8 cellular contexts compared by ENCODE assay signal in the genomic region with DNA sequence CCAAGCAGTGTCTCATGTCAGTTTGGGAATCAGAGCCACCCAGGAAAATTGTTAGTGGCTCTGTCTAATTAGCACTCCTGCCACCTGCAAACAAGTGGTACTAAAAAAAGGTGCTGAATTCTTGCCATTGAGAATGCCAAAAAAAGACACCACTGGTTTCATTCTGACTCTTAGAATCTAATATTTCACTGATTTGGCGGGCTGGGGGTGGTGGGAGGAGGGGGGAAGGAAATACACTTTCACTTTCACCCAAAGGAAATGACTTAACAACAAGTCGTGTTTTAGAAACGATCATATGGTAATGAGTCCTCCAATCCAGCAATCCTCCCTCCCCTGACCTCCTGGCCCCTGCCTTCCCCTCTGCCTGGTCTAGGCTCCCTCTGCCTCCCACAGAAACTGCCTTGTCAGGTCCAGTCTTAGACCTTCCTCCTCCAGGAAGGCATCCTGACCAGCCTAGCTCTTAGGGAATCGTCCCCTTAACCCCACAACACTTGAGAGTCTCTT. TPM values are rescaled to one million over a fixed set of nuclear protein-coding genes. Genes with fewer than 3 reads are reported as not detected.
DNase-seq lines count a peak whose midpoint lies in the region; ATAC-seq and TF ChIP-seq lines count a peak whose summit lies in the region.

No MANE protein-coding gene starts in this region.

- no peaks in the 10 kb centered on the region for H3K4me1 ChIP-seq in prostate gland (replicated peaks)

- peak; percentile 32 for DNase-seq in NOMO-1 treated with DMSO at 0.1 percent for 48 hours (lab: John Stamatoyannopoulos, UW; ENCODE audit: unreplicated experiment)
- DNase-seq in NOMO-1 treated with dmso at 0.1 percent for 144 hours (lab: John Stamatoyannopoulos, UW; ENCODE audit: unreplicated experiment) = no peak
- DNase-seq in SK-MEL-5 (ENCODE audit: low read depth, low spot score) = peak; percentile 31
- DNase-seq in glomerular visceral epithelial cell (ENCODE audit: extremely low spot score) = peak; percentile 59
- no peak for DNase-seq in type B pancreatic cell (ENCODE audit: extremely low spot score, unreplicated experiment)
- DNase-seq in prostate gland (ENCODE audit: low spot score) = no peak

- H3K4me3 Mint-ChIP-seq in type B pancreatic cell = peak overlapping the region; percentile 46

- H3K36me3 Mint-ChIP-seq in type B pancreatic cell = no peaks in the 10 kb centered on the region

- H3K4me3 ChIP-seq in prostate gland = no peak overlapping the region

- H3K27ac ChIP-seq in prostate gland = no peak overlapping the region

- ATAC-seq in HG03103 (IDR thresholded peaks at IDR 0.05; ENCODE audit: low read depth, unreplicated experiment) = peak; percentile 32
- ATAC-seq in HG02571 (IDR thresholded peaks at IDR 0.05; ENCODE audit: unreplicated experiment) = no peak

- peaks cover 17% of the 10 kb centered on the region for H3K4me1 Mint-ChIP-seq in type B pancreatic cell (ENCODE audit: unreplicated experiment)

- no peaks in the 10 kb centered on the region for H3K36me3 ChIP-seq in prostate gland

- H3K27me3 Mint-ChIP-seq in type B pancreatic cell = peaks cover 36% of the 10 kb centered on the region

- H3K9me3 Mint-ChIP-seq in type B pancreatic cell = peaks cover 7% of the 10 kb centered on the region

- in situ Hi-C loops in SK-MEL-5 (cut with HindIII; ENCODE audit: low pct_unique_long_range_greater_than_20kb, low sequenced_read_pairs) = no loop called here

- no peaks in the 10 kb centered on the region for H3K27me3 ChIP-seq in prostate gland (replicated peaks; ENCODE audit: insufficient read depth)

- 40% methylated on average over 4 of the region's 4 CpGs for WGBS in prostate gland

- no peaks in the 10 kb centered on the region for H3K9me3 ChIP-seq in prostate gland

- intact Hi-C loops in prostate gland (cut with DNase I) = no loop called here

- TF ChIP-seq CTCF in type B pancreatic cell (conservative IDR thresholded peaks at IDR 0.05) (no peak), prostate gland (IDR thresholded peaks at IDR 0.05) (no peak)

- H3K27ac Mint-ChIP-seq in type B pancreatic cell = no peak overlapping the region

- TF ChIP-seq POLR2A in prostate gland (IDR thresholded peaks at IDR 0.05) = no peak

RNA-seq across cellular contexts. Expression of gene KLHL29, which starts 4.4 kb away (rescaled TPM):
- total RNA-seq in SK-MEL-5 (2014; rRNA removed; shearing (Covaris generic)) = 5.5 and 6.4 TPM in 2 replicates
- 16.5 and 24.2 TPM in 2 replicates for polyA plus RNA-seq in SK-MEL-5 (2015; cell fraction: cytosol; rRNA removed)
- polyA plus RNA-seq in SK-MEL-5 (2015; cell fraction: nucleus; rRNA removed) = 38.6 and 40.4 TPM in 2 replicates
- total RNA-seq in type B pancreatic cell (ENCODE audit: low replicate concordance) (14.6 and 24.1 TPM in 2 replicates), prostate gland (10 to 100 TPM; 23.3 to 24.8 TPM)

Comparison
In these comparisons a context has a peak if more than half of its experiments do, and no peak if none do; other contexts are left out.
1. DNase-seq: peak in NOMO-1 treated with DMSO at 0.1 percent for 48 hours (single experiment), SK-MEL-5 (single experiment) and glomerular visceral epithelial cell (single experiment); none in NOMO-1 treated with dmso at 0.1 percent for 144 hours (single experiment), type B pancreatic cell (single experiment) and prostate gland (single experiment).